8 cellular contexts compared by ENCODE assay signal in the genomic region with DNA sequence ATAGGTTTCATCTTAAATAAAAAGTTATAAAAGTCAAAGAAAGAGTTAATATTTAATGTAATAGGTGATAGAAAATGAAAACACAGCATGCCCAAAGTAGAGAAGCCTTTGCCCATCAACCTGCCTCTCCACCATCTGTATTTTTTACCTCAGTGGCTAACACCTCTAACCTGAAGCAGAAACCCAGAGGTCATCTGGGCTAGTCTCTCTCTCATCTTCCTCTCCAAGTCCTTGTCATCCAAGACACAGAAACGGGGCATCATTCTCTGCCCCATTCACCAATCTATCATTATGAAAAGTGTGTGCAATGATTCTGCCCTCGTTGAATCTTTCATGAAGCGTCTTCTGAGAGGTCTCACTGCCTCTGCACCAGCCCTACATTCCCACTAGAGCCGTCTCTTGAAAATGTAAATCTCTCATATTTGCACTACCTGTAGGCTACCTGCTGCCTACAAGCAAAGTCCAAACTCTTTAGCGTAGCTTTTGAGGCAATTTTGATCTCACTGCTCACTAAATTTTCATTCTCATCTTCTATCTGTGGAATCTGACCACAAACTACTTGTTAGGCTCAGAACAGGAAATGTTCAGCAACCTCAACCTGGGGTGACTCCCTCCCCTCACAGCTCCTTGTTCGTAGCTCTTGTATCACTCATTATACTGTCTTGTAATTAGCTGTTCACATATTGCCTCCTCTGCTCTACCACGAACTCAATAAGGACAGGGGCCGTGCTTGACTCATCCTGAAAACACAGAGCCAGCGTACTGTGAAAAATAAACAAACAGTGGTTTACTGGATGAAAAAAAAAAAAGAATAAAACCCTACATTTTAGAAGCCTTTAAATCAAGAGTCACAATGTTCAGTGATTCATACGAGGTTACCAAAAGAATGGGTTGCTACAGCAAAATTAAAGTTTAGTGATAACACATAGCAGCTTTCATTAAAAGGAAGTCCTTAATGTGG.
DNase-seq lines count a peak whose midpoint lies in the region; ATAC-seq and TF ChIP-seq lines count a peak whose summit lies in the region.

No MANE protein-coding gene starts in this region.

- H3K4me1 Mint-ChIP-seq in T-helper 1 cell treated with Interleukin-12 subunit alpha and Interleukin-12 subunit beta and Interleukin-4 antibody, amounts not matched to agents 30 μg/mL and 1 μg/mL, for 36 hours (ENCODE audit: low read depth) = peaks cover 21% of the 10 kb centered on the region
- peaks cover 6% of the 10 kb centered on the region for H3K4me1 Mint-ChIP-seq in endodermal cell

- no peaks in the 10 kb centered on the region for H3K27me3 ChIP-seq in endodermal cell (ENCODE audit: control insufficient read depth, insufficient read depth, low read length, poor library complexity, severe bottlenecking)

- H3K4me1 ChIP-seq in endodermal cell (ENCODE audit: control insufficient read depth, insufficient read depth, low read length) = no peaks in the 10 kb centered on the region

- peak; percentile 90 for ATAC-seq in GM18498 (IDR thresholded peaks at IDR 0.05; ENCODE audit: unreplicated experiment)
- ATAC-seq in HG02642 (IDR thresholded peaks at IDR 0.05; ENCODE audit: poor library complexity, unreplicated experiment) = peak; percentile 71

- TF ChIP-seq CTCF in choroid plexus epithelial cell (conservative IDR thresholded peaks at IDR 0.05; ENCODE audit: low read depth, low read length) (no peak), RWPE1 (conservative IDR thresholded peaks at IDR 0.05; ENCODE audit: low read depth) (no peak), endodermal cell (conservative IDR thresholded peaks at IDR 0.05) (no peak)

- H3K27me3 Mint-ChIP-seq in T-helper 1 cell treated with Interleukin-12 subunit alpha and Interleukin-12 subunit beta and Interleukin-4 antibody, amounts not matched to agents 30 μg/mL and 1 μg/mL, for 36 hours (ENCODE audit: low read depth) = peaks cover 35% of the 10 kb centered on the region
- H3K27me3 Mint-ChIP-seq in endodermal cell (ENCODE audit: insufficient read depth) = no peaks in the 10 kb centered on the region

- H3K9ac ChIP-seq in endodermal cell (ENCODE audit: extremely low read depth, low read length, poor library complexity, severe bottlenecking) = no peak overlapping the region

- H3K4me3 ChIP-seq in choroid plexus epithelial cell (ENCODE audit: low read depth, low read length) (no peak overlapping the region), endodermal cell (ENCODE audit: low read length) (no peak overlapping the region)

- CTCF ChIA-PET in RWPE1 (lab: Yijun Ruan, JAX) = interaction anchor here (0.6 kb wide), 1 partner anchor 30 kb away, joined by 6 read pairs; no protein-coding TSS in a partner anchor

- no peaks in the 10 kb centered on the region for H3K36me3 ChIP-seq in endodermal cell (ENCODE audit: control insufficient read depth, insufficient read depth, low read length)

- peak overlapping the region; percentile 67 for H3K27ac Mint-ChIP-seq in T-helper 1 cell treated with Interleukin-12 subunit alpha and Interleukin-12 subunit beta and Interleukin-4 antibody, amounts not matched to agents 30 μg/mL and 1 μg/mL, for 36 hours
- H3K27ac Mint-ChIP-seq in endodermal cell = no peak overlapping the region

- H3K27ac ChIP-seq in RWPE1 = no peak overlapping the region
- no peak overlapping the region for H3K27ac ChIP-seq in endodermal cell (ENCODE audit: low read depth, low read length)

- H3K36me3 Mint-ChIP-seq in T-helper 1 cell treated with Interleukin-12 subunit alpha and Interleukin-12 subunit beta and Interleukin-4 antibody, amounts not matched to agents 30 μg/mL and 1 μg/mL, for 36 hours (ENCODE audit: low read depth) = peaks cover 4% of the 10 kb centered on the region
- no peaks in the 10 kb centered on the region for H3K36me3 Mint-ChIP-seq in endodermal cell (ENCODE audit: low read depth)

- H3K9me3 Mint-ChIP-seq in T-helper 1 cell treated with Interleukin-12 subunit alpha and Interleukin-12 subunit beta and Interleukin-4 antibody, amounts not matched to agents 30 μg/mL and 1 μg/mL, for 36 hours = no peaks in the 10 kb centered on the region
- peaks cover 12% of the 10 kb centered on the region for H3K9me3 Mint-ChIP-seq in endodermal cell

- WGBS in endodermal cell (ENCODE audit: insufficient coverage in 1 of 2, insufficient read length in 1 of 2), 2 experiments = 90 to 92% methylated on average over 5 to 10 of the region's 10 CpGs

- peaks cover 7% of the 10 kb centered on the region for H3K9me3 ChIP-seq in endodermal cell (ENCODE audit: control insufficient read depth, low read length)

- POLR2A ChIA-PET in RWPE1 (lab: Yijun Ruan, JAX; ENCODE audit: low non-redundant PET) = no interaction called here

- DNase-seq in choroid plexus epithelial cell (ENCODE audit: low read depth) (peak; percentile 58), DMS79 (lab: John Stamatoyannopoulos, UW) (no peak), RWPE1 (ENCODE audit: low spot score) (no peak), GOT3 (lab: John Stamatoyannopoulos, UW) (no peak), endodermal cell (no peak)

- peak overlapping the region; percentile 41 for H3K4me3 Mint-ChIP-seq in T-helper 1 cell treated with Interleukin-12 subunit alpha and Interleukin-12 subunit beta and Interleukin-4 antibody, amounts not matched to agents 30 μg/mL and 1 μg/mL, for 36 hours
- no peak overlapping the region for H3K4me3 Mint-ChIP-seq in endodermal cell
